ENCODE assay signal across 16 cellular contexts in the genomic region with DNA sequence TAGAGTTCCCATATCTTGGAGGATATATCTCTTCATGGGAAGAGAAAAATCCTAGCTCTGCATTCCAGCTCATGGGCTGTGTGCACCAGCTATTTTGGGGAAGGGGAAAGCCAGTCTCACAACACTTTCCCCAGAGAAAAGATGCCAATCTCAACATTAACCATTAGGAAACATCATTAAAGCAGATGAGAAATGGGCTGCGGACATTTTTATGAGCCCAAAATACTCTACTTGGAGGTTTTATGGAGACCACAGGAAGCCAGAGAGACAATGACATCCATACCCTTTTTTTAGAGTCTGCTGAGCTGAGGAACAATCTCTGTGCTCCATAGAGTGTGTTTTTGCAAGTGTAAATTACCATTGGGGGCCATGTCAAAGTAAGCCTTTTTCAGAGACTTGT.
"Had no signal": no experiment of that assay in that cellular context is flagged by ENCODE, and none has a peak within 500 bp of the region (broad histone marks: within the 10 kb centered on the region; RNA-seq: fewer than 3 reads in every experiment).

No MANE protein-coding gene starts in this region.

- H3K36me3 ChIP-seq: ascending aorta, left lung, neural progenitor cell, tibial artery had no signal

- H3K4me3 ChIP-seq: ascending aorta, coronary artery, left lung, neural progenitor cell, tibial artery had no signal

- H3K9me3 Mint-ChIP-seq: activated naive CD4-positive, alpha-beta T cell treated with anti-CD3 and anti-CD28 coated beads, Interleukin-2, amount 50 U/mL, for 24 hours; central memory CD8-positive, alpha-beta T cell; naive B cell had no signal

- H3K4me1 ChIP-seq: ascending aorta, left lung had no signal

- H3K9me3 ChIP-seq: ascending aorta, left lung, tibial artery had no signal

- H3K36me3 Mint-ChIP-seq: activated naive CD4-positive, alpha-beta T cell treated with anti-CD3 and anti-CD28 coated beads, Interleukin-2, amount 50 U/mL, for 24 hours; naive B cell; neural progenitor cell had no signal

- DNase-seq: activated CD4-positive, alpha-beta T cell treated with anti-CD3 and anti-CD28 coated beads, Interleukin-2, amount 50 U/mL, for 1 hour; activated CD4-positive, CD25-positive, alpha-beta regulatory T cell treated with anti-CD3 and anti-CD28 coated beads, Interleukin-2, amount 50 U/mL, for 72 hours; activated gamma-delta T cell; kidney; left lung; naive B cell; stimulated activated CD4-positive, alpha-beta T cell treated with anti-CD3 and anti-CD28 coated beads, Interleukin-2, amount 100 ng/mL, for 24 hours; stimulated activated naive CD4-positive, alpha-beta T cell treated with Interleukin-2 at 50 U/mL for 16 hours; T-helper 9 cell; tibial artery had no signal

- H3K4me3 Mint-ChIP-seq: activated naive CD4-positive, alpha-beta T cell treated with anti-CD3 and anti-CD28 coated beads, Interleukin-2, amount 50 U/mL, for 24 hours; central memory CD8-positive, alpha-beta T cell; neural progenitor cell had no signal

- H3K27me3 Mint-ChIP-seq: activated naive CD4-positive, alpha-beta T cell treated with anti-CD3 and anti-CD28 coated beads, Interleukin-2, amount 50 U/mL, for 24 hours; central memory CD8-positive, alpha-beta T cell had no signal

- H3K27me3 ChIP-seq: ascending aorta, left lung, neural progenitor cell, tibial artery had no signal

- H3K27ac Mint-ChIP-seq: activated naive CD4-positive, alpha-beta T cell treated with anti-CD3 and anti-CD28 coated beads, Interleukin-2, amount 50 U/mL, for 24 hours; neural progenitor cell; progenitor cell of endocrine pancreas had no signal

- H3K27ac ChIP-seq: ascending aorta, coronary artery, left lung, neural progenitor cell, tibial artery had no signal
